In the genomic region with DNA sequence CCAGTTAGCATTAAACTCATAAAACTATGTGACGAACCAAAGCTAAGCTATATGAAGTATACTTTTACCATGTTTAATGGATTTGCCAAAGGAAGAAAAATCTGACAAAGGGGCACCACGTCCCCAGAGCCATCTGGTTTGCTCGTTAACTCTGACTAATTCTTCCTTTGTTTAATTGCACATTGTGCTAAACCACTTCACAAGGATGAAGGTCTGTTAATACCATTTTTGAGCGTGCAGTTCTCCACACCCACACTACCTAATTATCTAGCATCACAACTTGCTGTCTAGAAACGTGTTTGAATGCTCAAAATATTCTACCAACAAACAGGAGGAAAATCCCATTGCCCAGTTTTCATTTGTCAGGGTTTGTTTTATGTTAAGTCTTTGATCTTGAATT, we compare ENCODE assay signal across 15 cellular contexts.
A peak's percentile ranks its signal among the peaks of the same experiment; 100 is the strongest.
DNase-seq lines count a peak whose midpoint lies in the region; ATAC-seq and TF ChIP-seq lines count a peak whose summit lies in the region.
"Had no signal": no experiment of that assay in that cellular context is flagged by ENCODE, and none has a peak within 500 bp of the region (broad histone marks: within the 10 kb centered on the region; RNA-seq: fewer than 3 reads in every experiment).

No MANE protein-coding gene starts in this region.

- H3K9me3 ChIP-seq in SJSA1 (replicated peaks) (no peaks in the 10 kb centered on the region), esophagus muscularis mucosa (no peaks in the 10 kb centered on the region), parathyroid adenoma (ENCODE audit: control insufficient read depth, low read length) (no peaks in the 10 kb centered on the region), transverse colon (no peaks in the 10 kb centered on the region)
- H3K9me3 ChIP-seq: BLaER1 treated with 17β-estradiol and CSF1 and Interleukin-3, amounts not matched to agents 10 nM and 100 nM had no signal

- TF ChIP-seq CTCF in esophagus muscularis mucosa (IDR thresholded peaks at IDR 0.05) = no peak
- TF ChIP-seq CTCF in parathyroid adenoma (IDR thresholded peaks at IDR 0.05) = no peak
- TF ChIP-seq CTCF in transverse colon (IDR thresholded peaks at IDR 0.05) = no peak

- H2AFZ ChIP-seq in parathyroid adenoma = no peak overlapping the region

- no peak overlapping the region for H3K9ac ChIP-seq in parathyroid adenoma
- H3K9ac ChIP-seq: BLaER1 treated with 17β-estradiol and CSF1 and Interleukin-3, amounts not matched to agents 10 nM and 100 nM had no signal

- no peak for TF ChIP-seq EP300 in esophagus muscularis mucosa (IDR thresholded peaks at IDR 0.05)
- TF ChIP-seq EP300 in transverse colon (IDR thresholded peaks at IDR 0.05; ENCODE audit: low read depth) = no peak

- H3K36me3 ChIP-seq in SJSA1 (no peaks in the 10 kb centered on the region), esophagus muscularis mucosa (peaks cover 0 to 14% (median 3%) of the 10 kb centered on the region in 4 donors), parathyroid adenoma (ENCODE audit: control insufficient read depth, insufficient read depth, low read length) (no peaks in the 10 kb centered on the region), transverse colon (no peaks in the 10 kb centered on the region)
- H3K36me3 ChIP-seq: BLaER1 treated with 17β-estradiol and CSF1 and Interleukin-3, amounts not matched to agents 10 nM and 100 nM had no signal

- H3K27me3 ChIP-seq in SJSA1 (replicated peaks) (no peaks in the 10 kb centered on the region), esophagus muscularis mucosa (no peaks in the 10 kb centered on the region), parathyroid adenoma (ENCODE audit: control insufficient read depth, insufficient read depth, low read length) (no peaks in the 10 kb centered on the region), transverse colon (no peaks in the 10 kb centered on the region)
- H3K27me3 ChIP-seq: BLaER1 treated with 17β-estradiol and CSF1 and Interleukin-3, amounts not matched to agents 10 nM and 100 nM had no signal

- DNase-seq in SJSA1 (ENCODE audit: low read depth in 1 of 2, low spot score in 2 of 2) (no peak), esophagus muscularis mucosa (ENCODE audit: extremely low spot score) (peak; percentile 45), transverse colon (no peak), KBM-7 (no peak), DMS153 (lab: John Stamatoyannopoulos, UW) (no peak)
- DNase-seq: activated CD4-positive, alpha-beta T cell treated with anti-CD3 and anti-CD28 coated beads, Interleukin-2, amount 10 ng/mL, durations not matched to agents 7 days and 5 days; GF-D8; Karpas-422; NCI-H748 treated with DMSO at 0.1 percent for 48 hours; stimulated activated CD4-positive, alpha-beta T cell treated with anti-CD3 and anti-CD28 coated beads, Interleukin-2, amount 100 ng/mL, for 24 hours; substantia nigra had no signal

- intact Hi-C loops in esophagus muscularis mucosa (cut with DNase I) (loop anchor here (5.0 kb wide), 1 partner anchor 180 kb away; no protein-coding TSS in a partner anchor), transverse colon (cut with DNase I; ENCODE audit: low total_unique reads) (no loop called here)

- no peak for ATAC-seq in esophagus mucosa

- peak overlapping the region; percentile 90 for H3K27ac ChIP-seq in SJSA1
- peak overlapping the region; percentile 61 to 77 (median 68) for H3K27ac ChIP-seq in esophagus muscularis mucosa (replicated peaks in 1 of 4)
- H3K27ac ChIP-seq in parathyroid adenoma = peak overlapping the region; percentile 56
- H3K27ac ChIP-seq in transverse colon = peak overlapping the region; percentile 58 to 75 (median 68)
- H3K27ac ChIP-seq: BLaER1 treated with 17β-estradiol and CSF1 and Interleukin-3, amounts not matched to agents 10 nM and 100 nM had no signal

- no peak overlapping the region for H3K4me2 ChIP-seq in parathyroid adenoma (ENCODE audit: low read length)
- H3K4me2 ChIP-seq: BLaER1 treated with 17β-estradiol and CSF1 and Interleukin-3, amounts not matched to agents 10 nM and 100 nM had no signal

- H3K79me2 ChIP-seq in parathyroid adenoma = no peaks in the 10 kb centered on the region

- H3K4me3 ChIP-seq in SJSA1 (no peak overlapping the region), esophagus muscularis mucosa (peak overlapping the region in 1 of 4 donors; percentile 24), parathyroid adenoma (ENCODE audit: low read depth, low read length) (no peak overlapping the region), transverse colon (no peak overlapping the region)
- H3K4me3 ChIP-seq: BLaER1 treated with 17β-estradiol and CSF1 and Interleukin-3, amounts not matched to agents 10 nM and 100 nM; lung had no signal

- 69% methylated on average over 5 of the region's 5 CpGs for WGBS in esophagus muscularis mucosa
- 63 to 81% methylated on average over 4 to 5 of the region's 5 CpGs for WGBS in transverse colon (ENCODE audit: low coverage in 1 of 2), 2 donors

- in situ Hi-C loops in transverse colon (cut with MboI; ENCODE audit: low pct_ligation_motif_present in 1 of 4, low pct_unique_long_range_greater_than_20kb in 1 of 4, low sequenced_read_pairs in 3 of 4) = loop anchor here in 2 of 4 donors (10.0 to 25.0 kb wide), 2 partner anchors 173 to 180 kb away; no protein-coding TSS in a partner anchor
- in situ Hi-C loops in KBM-7 (cut with MboI; ENCODE audit: low pct_unique_long_range_greater_than_20kb, low sequenced_read_pairs) = no loop called here

- H3K4me1 ChIP-seq in SJSA1 (replicated peaks) (peaks cover 46% of the 10 kb centered on the region), esophagus muscularis mucosa (peaks cover 61 to 86% (median 78%) of the 10 kb centered on the region in 4 donors), parathyroid adenoma (no peaks in the 10 kb centered on the region), transverse colon (peaks cover 5 to 25% (median 15%) of the 10 kb centered on the region in 4 donors)

- TF ChIP-seq POLR2A in esophagus muscularis mucosa (IDR thresholded peaks at IDR 0.05; ENCODE audit: low read depth) = no peak
- TF ChIP-seq POLR2A in transverse colon (IDR thresholded peaks at IDR 0.05) = no peak
